In the genomic region with DNA sequence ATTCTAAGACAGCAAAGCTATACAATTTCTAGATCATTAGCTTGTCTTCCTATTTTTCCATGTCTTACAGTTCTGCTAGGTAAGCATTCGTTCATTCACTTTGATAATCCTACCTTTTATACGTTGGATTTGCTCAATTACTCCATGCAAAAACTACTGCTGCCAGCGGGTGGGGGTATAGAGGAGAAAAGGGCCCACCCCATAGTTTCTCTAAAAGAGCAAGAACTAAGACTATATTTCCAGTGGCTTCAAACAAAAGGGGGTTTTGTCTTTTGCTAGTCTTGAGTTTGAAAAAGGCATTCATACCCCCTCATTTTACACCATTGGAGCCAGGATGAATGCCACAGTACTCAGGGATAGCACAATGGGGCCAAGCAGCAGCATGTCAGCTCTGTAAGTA, we compare ENCODE assay signal across 26 cellular contexts.
DNase-seq lines count a peak whose midpoint lies in the region; ATAC-seq and TF ChIP-seq lines count a peak whose summit lies in the region.
"Had no signal": no experiment of that assay in that cellular context is flagged by ENCODE, and none has a peak within 500 bp of the region (broad histone marks: within the 10 kb centered on the region; RNA-seq: fewer than 3 reads in every experiment).

No MANE protein-coding gene starts in this region.

- TF ChIP-seq CTCF in MCF 10A (IDR thresholded peaks at IDR 0.05; ENCODE audit: unreplicated experiment) (peak; percentile 12), breast epithelium (IDR thresholded peaks at IDR 0.05) (no peak), fibroblast of villous mesenchyme (IDR thresholded peaks at IDR 0.05; ENCODE audit: insufficient read depth, low read depth, low read length) (peak; percentile 28), type B pancreatic cell (conservative IDR thresholded peaks at IDR 0.05) (peak; percentile 56)

- no peak overlapping the region for H3K27ac ChIP-seq in breast epithelium
- H3K27ac ChIP-seq: ascending aorta, coronary artery, KMS-11, Peyer's patch, spleen, vagina had no signal

- ATAC-seq in GM21447 (IDR thresholded peaks at IDR 0.05; ENCODE audit: unreplicated experiment): no peak
- no peak for ATAC-seq in GM21423 (IDR thresholded peaks at IDR 0.05; ENCODE audit: unreplicated experiment)
- ATAC-seq: activated CD8-positive, alpha-beta T cell treated with anti-CD3 and anti-CD28 coated beads for 36 hours; left colon had no signal

- H3K36me3 ChIP-seq in breast epithelium: no peaks in the 10 kb centered on the region
- H3K36me3 ChIP-seq: ascending aorta, Peyer's patch, spleen, vagina had no signal

- DNase-seq in MCF 10A (ENCODE audit: unreplicated experiment): no peak
- DNase-seq in breast epithelium (ENCODE audit: low spot score in 2 of 2): no peak
- DNase-seq in RKO (ENCODE audit: low spot score): peak; percentile 1
- no peak for DNase-seq in fibroblast of villous mesenchyme (ENCODE audit: low read depth)
- DNase-seq in type B pancreatic cell (ENCODE audit: extremely low spot score, unreplicated experiment): no peak
- DNase-seq in NCI-H2107 treated with DMSO at 0.1 percent for 48 hours (lab: John Stamatoyannopoulos, UW; ENCODE audit: unreplicated experiment): no peak
- DNase-seq: activated CD4-positive, CD25-positive, alpha-beta regulatory T cell; activated CD8-positive, alpha-beta T cell treated with anti-CD3 and anti-CD28 coated beads for 36 hours; activated naive CD4-positive, alpha-beta T cell treated with anti-CD3 and anti-CD28 coated beads, Interleukin-2, amount 50 U/mL, for 16 hours; activated T-cell treated with anti-CD3 and anti-CD28 coated beads, Interleukin-2, amount 50 U/mL, for 48 hours; foreskin fibroblast; left colon; midbrain; NCI-H1105 treated with DMSO at 0.1 percent for 48 hours; NCI-H774; Peyer's patch; SK-N-SH; spleen; stimulated activated CD4-positive, alpha-beta T cell treated with anti-CD3 and anti-CD28 coated beads, Interleukin-4, amount 100 ng/mL, for 4 hours had no signal

- H3K4me3 ChIP-seq in breast epithelium (no peak overlapping the region), fibroblast of villous mesenchyme (ENCODE audit: low read depth, low read length) (no peak overlapping the region)
- H3K4me3 ChIP-seq: ascending aorta, coronary artery, Peyer's patch, spleen, vagina had no signal

- POLR2A ChIA-PET in MCF 10A (lab: Yijun Ruan, JAX): no interaction called here

- H3K4me1 Mint-ChIP-seq in MCF 10A (ENCODE audit: insufficient read depth, unreplicated experiment) (no peaks in the 10 kb centered on the region), type B pancreatic cell (ENCODE audit: unreplicated experiment) (no peaks in the 10 kb centered on the region)
- H3K4me1 Mint-ChIP-seq: CD14-positive monocyte had no signal

- no peaks in the 10 kb centered on the region for H3K27me3 ChIP-seq in breast epithelium
- H3K27me3 ChIP-seq: ascending aorta, Peyer's patch, vagina had no signal

- H3K9me3 Mint-ChIP-seq in MCF 10A (ENCODE audit: unreplicated experiment) (no peaks in the 10 kb centered on the region), type B pancreatic cell (peaks cover 7% of the 10 kb centered on the region)
- H3K9me3 Mint-ChIP-seq: activated CD8-positive, alpha-beta T cell treated with anti-CD3 and anti-CD28 coated beads for 36 hours had no signal

- H3K4me1 ChIP-seq in breast epithelium: no peaks in the 10 kb centered on the region
- H3K4me1 ChIP-seq: ascending aorta, Peyer's patch, spleen, vagina had no signal

- H3K27me3 Mint-ChIP-seq in MCF 10A (ENCODE audit: insufficient read depth, unreplicated experiment) (no peaks in the 10 kb centered on the region), type B pancreatic cell (peaks cover 2% of the 10 kb centered on the region)

- intact Hi-C loops in MCF 10A (cut with micrococcal nuclease): no loop called here
- intact Hi-C loops in breast epithelium (cut with DNase I; ENCODE audit: low total_unique reads): no loop called here

- peaks cover 0 to 8% of the 10 kb centered on the region in 2 donors for H3K9me3 ChIP-seq in breast epithelium
- H3K9me3 ChIP-seq: ascending aorta, SK-N-SH, vagina had no signal

- BruUV-seq in MCF 10A (replicated peaks; lab: Mats Ljungman, UMichigan): no TSS peak

- no peak for TF ChIP-seq POLR2A in breast epithelium (IDR thresholded peaks at IDR 0.05)

- CTCF ChIA-PET in MCF 10A (lab: Yijun Ruan, JAX): interaction anchor here (0.6 to 1.2 kb wide), 5 partner anchors 10 to 480 kb away, joined by 3 to 6 read pairs (median 3); no protein-coding TSS in a partner anchor

- H3K27ac Mint-ChIP-seq in MCF 10A (ENCODE audit: low read depth, unreplicated experiment): no peak overlapping the region
- no peak overlapping the region for H3K27ac Mint-ChIP-seq in type B pancreatic cell
- H3K27ac Mint-ChIP-seq: activated CD8-positive, alpha-beta T cell treated with anti-CD3 and anti-CD28 coated beads for 36 hours; CD14-positive monocyte had no signal

- H3K36me3 Mint-ChIP-seq in MCF 10A (ENCODE audit: insufficient read depth, unreplicated experiment): no peaks in the 10 kb centered on the region
- H3K36me3 Mint-ChIP-seq in type B pancreatic cell: no peaks in the 10 kb centered on the region
- H3K36me3 Mint-ChIP-seq: CD14-positive monocyte had no signal

- no peak overlapping the region for H3K4me3 Mint-ChIP-seq in MCF 10A (ENCODE audit: unreplicated experiment)
- no peak overlapping the region for H3K4me3 Mint-ChIP-seq in type B pancreatic cell
- H3K4me3 Mint-ChIP-seq: activated CD8-positive, alpha-beta T cell treated with anti-CD3 and anti-CD28 coated beads for 36 hours; CD14-positive monocyte had no signal

Comparison
In these comparisons a context has a peak if more than half of its experiments do, and no peak if none do; other contexts are left out.
1. CTCF ChIP-seq: peak in MCF 10A (single experiment), fibroblast of villous mesenchyme (single experiment) and type B pancreatic cell (single experiment); none in breast epithelium (0 of 3).